ENCODE assay signal across 13 cellular contexts in genomic region chr3:130925628-130926027, GRCh38. TPM values are rescaled to one million over a fixed set of nuclear protein-coding genes. Genes with fewer than 3 reads are reported as not detected.
DNase-seq lines count a peak whose midpoint lies in the region; ATAC-seq, FAIRE-seq and TF ChIP-seq lines count a peak whose summit lies in the region.
"Had no signal": no experiment of that assay in that cellular context is flagged by ENCODE, and none has a peak within 500 bp of the region (broad histone marks: within the 10 kb centered on the region; RNA-seq: fewer than 3 reads in every experiment).

No MANE protein-coding gene starts in this region.

- TF ChIP-seq CTCF in fibroblast of pulmonary artery (IDR thresholded peaks at IDR 0.05; ENCODE audit: low read length, missing control alignments), result no peak
- no peak for TF ChIP-seq CTCF in endothelial cell (IDR thresholded peaks at IDR 0.05; ENCODE audit: unreplicated experiment)
- no peak for TF ChIP-seq CTCF in MM.1S (IDR thresholded peaks at IDR 0.05; ENCODE audit: low read length)

- no peak overlapping the region for H3K27ac Mint-ChIP-seq in endothelial cell (ENCODE audit: unreplicated experiment)
- H3K27ac Mint-ChIP-seq: brain; stimulated activated naive CD8-positive, alpha-beta T cell treated with anti-CD3 and anti-CD28 coated beads, Interleukin-15, Interleukin-2, amounts not matched to agents 100 ng/mL and 50 ng/mL, for 24 hours had no signal

- no peaks in the 10 kb centered on the region for H3K9me2 ChIP-seq in MM.1S (replicated peaks; ENCODE audit: insufficient read depth, low read length)

- no peaks in the 10 kb centered on the region; the same call in 1 of the 2 replicates for H4K20me1 ChIP-seq in MM.1S (ENCODE audit: insufficient read depth, low read length)

- H3F3A ChIP-seq in MM.1S (ENCODE audit: insufficient read depth, low read length), result no peaks in the 10 kb centered on the region

- H3K4me3 ChIP-seq in fibroblast of pulmonary artery (replicated peaks; ENCODE audit: low read depth, low read length) (no peak overlapping the region), MM.1S (ENCODE audit: low read length) (no peak overlapping the region)

- H3K36me3 ChIP-seq in MM.1S (replicated peaks; ENCODE audit: insufficient read depth, low read length), result 0 out of 2 replicates have a peak, but pooled peaks cover under 1% of the 10 kb centered on the region

- ATAC-seq in GM21737 (IDR thresholded peaks at IDR 0.05; ENCODE audit: unreplicated experiment), result peak; percentile 58

- no peaks in the 10 kb centered on the region for H3K27me3 Mint-ChIP-seq in endothelial cell (ENCODE audit: unreplicated experiment)
- H3K27me3 Mint-ChIP-seq: brain; stimulated activated naive CD8-positive, alpha-beta T cell treated with anti-CD3 and anti-CD28 coated beads, Interleukin-15, Interleukin-2, amounts not matched to agents 100 ng/mL and 50 ng/mL, for 24 hours had no signal

- no peak overlapping the region for H3K4me3 Mint-ChIP-seq in endothelial cell (ENCODE audit: unreplicated experiment)
- H3K4me3 Mint-ChIP-seq: brain; stimulated activated naive CD8-positive, alpha-beta T cell treated with anti-CD3 and anti-CD28 coated beads, Interleukin-15, Interleukin-2, amounts not matched to agents 100 ng/mL and 50 ng/mL, for 24 hours had no signal

- H3K4me1 ChIP-seq in MM.1S (ENCODE audit: low read length), result no peaks in the 10 kb centered on the region

- H3K79me2 ChIP-seq in MM.1S (ENCODE audit: low read length), result peaks cover 91% of the 10 kb centered on the region

- H3K9me3 Mint-ChIP-seq in endothelial cell (ENCODE audit: unreplicated experiment), result no peaks in the 10 kb centered on the region

- no peak overlapping the region for H2AFZ ChIP-seq in MM.1S (ENCODE audit: low read length)

- no peak overlapping the region for H3K9ac ChIP-seq in MM.1S (ENCODE audit: low read length)

- no peak for DNase-seq in GM12891 (ENCODE audit: insufficient read length, low spot score)
- peak; percentile 52 for DNase-seq in HS-27A (ENCODE audit: low read depth)
- peak; percentile 30 for DNase-seq in fibroblast of pulmonary artery (ENCODE audit: low read depth)
- no peak for DNase-seq in endothelial cell (ENCODE audit: low spot score)
- DNase-seq in MM.1S, result no peak
- no peak for DNase-seq in NCI-H446 (lab: John Stamatoyannopoulos, UW)
- no peak for DNase-seq in cortex of kidney (lab: John Stamatoyannopoulos, UW)
- DNase-seq: NCI-H1105, retina had no signal

- H3K27me3 ChIP-seq in MM.1S (replicated peaks; ENCODE audit: insufficient read depth, low read length), result no peaks in the 10 kb centered on the region

- no peak for TF ChIP-seq POLR2A in GM12891 (IDR thresholded peaks at IDR 0.05; ENCODE audit: low read depth, low read length)

- H3K4me1 Mint-ChIP-seq in endothelial cell (ENCODE audit: unreplicated experiment), result peaks cover 7% of the 10 kb centered on the region

- no peak overlapping the region for H3K4me2 ChIP-seq in MM.1S (ENCODE audit: low read depth, low read length)

- H3K36me3 Mint-ChIP-seq in endothelial cell (ENCODE audit: low read depth, unreplicated experiment), result peaks cover 5% of the 10 kb centered on the region

- H3K27ac ChIP-seq in MM.1S (ENCODE audit: low read length), result no peak overlapping the region
- H3K27ac ChIP-seq: VCaP had no signal

- no peaks in the 10 kb centered on the region for H3K9me3 ChIP-seq in MM.1S (replicated peaks; ENCODE audit: insufficient read depth, low read length)

- no peak for FAIRE-seq in GM12891 (lab: Jason Lieb, UNC)

TF ChIP-seq in GM12891, 5 proteins besides CTCF, POLR2A, EP300 and RAD21:
- TF ChIP-seq PAX5 (IDR thresholded peaks at IDR 0.05; ENCODE audit: insufficient read depth, low read length, severe bottlenecking) (peak; percentile 6), TAF1 (IDR thresholded peaks at IDR 0.05; ENCODE audit: low read depth, low read length) (no peak), POU2F2 (IDR thresholded peaks at IDR 0.05; ENCODE audit: low read depth, low read length) (no peak), POLR2AphosphoS5 (IDR thresholded peaks at IDR 0.05; ENCODE audit: low read depth, low read length) (no peak), SPI1 (IDR thresholded peaks at IDR 0.05; ENCODE audit: low read depth, low read length) (0 out of 2 replicates have a peak, but pooled peaks have one; percentile 6)

RNA-seq across cellular contexts. Expression of gene ATP2C1, which starts 31.7 kb away (rescaled TPM):
- 32.5 TPM for polyA plus RNA-seq in GM12891 (2012; ENCODE audit: low read depth, missing spikeins)
- total RNA-seq in endothelial cell (ENCODE audit: unreplicated experiment), result 102 TPM

Comparison
In these comparisons a context has a peak if more than half of its experiments do, and no peak if none do; other contexts are left out.
1. DNase-seq: peak in HS-27A (single experiment) and fibroblast of pulmonary artery (single experiment); none in GM12891 (single experiment), endothelial cell (single experiment), MM.1S (single experiment), NCI-H446 (0 of 2) and cortex of kidney (single experiment).